1 cellular context compared by ENCODE assay signal in the genomic region with DNA sequence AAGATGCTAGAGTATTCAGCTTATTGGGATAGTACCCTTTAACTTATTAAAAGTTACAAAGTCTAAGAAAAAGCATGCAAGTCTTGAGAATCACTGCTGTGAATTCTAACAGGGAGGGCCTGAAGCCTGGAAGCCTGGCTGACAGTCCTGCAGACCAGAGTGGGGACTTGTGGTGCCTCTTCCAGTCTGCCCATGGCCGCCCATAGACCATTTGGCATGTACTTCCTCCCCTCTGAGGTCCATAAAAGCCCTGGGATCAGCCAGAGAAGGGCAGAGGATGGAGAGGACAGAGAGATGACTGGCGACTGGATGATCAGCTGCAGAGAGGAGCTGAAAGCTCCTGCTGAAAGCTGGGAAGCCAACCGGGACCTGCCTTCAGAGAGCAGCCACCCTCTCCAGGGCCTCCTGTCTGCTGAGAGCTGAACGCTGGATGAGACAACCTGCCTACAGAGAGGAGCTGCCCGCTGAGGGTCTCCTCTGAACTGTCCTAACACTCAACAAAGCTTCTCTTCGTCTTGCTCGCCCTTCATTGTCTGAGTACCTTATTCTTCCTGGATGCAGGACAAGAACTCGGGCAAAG.
TF ChIP-seq lines count a peak whose summit lies in the region.

No MANE protein-coding gene starts in this region.

TF ChIP-seq in IMR-90, 13 proteins besides CTCF, POLR2A, EP300 and RAD21:
- TF ChIP-seq CHD1 (IDR thresholded peaks at IDR 0.05; ENCODE audit: low read depth, low read length) (no peak), CEBPB (IDR thresholded peaks at IDR 0.05; ENCODE audit: low read depth, low read length) (no peak), SMC3 (IDR thresholded peaks at IDR 0.05; ENCODE audit: low read depth, low read length) (no peak), BHLHE40 (IDR thresholded peaks at IDR 0.05; ENCODE audit: low read depth, low read length) (no peak), NFE2L2 (IDR thresholded peaks at IDR 0.05; ENCODE audit: low read depth, low read length) (no peak), RCOR1 (IDR thresholded peaks at IDR 0.05; ENCODE audit: insufficient replicate concordance, low read length) (no peak)
- TF ChIP-seq, protein P1, sequence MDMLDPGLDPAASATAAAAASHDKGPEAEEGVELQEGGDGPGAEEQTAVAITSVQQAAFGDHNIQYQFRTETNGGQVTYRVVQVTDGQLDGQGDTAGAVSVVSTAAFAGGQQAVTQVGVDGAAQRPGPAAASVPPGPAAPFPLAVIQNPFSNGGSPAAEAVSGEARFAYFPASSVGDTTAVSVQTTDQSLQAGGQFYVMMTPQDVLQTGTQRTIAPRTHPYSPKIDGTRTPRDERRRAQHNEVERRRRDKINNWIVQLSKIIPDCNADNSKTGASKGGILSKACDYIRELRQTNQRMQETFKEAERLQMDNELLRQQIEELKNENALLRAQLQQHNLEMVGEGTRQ (IDR thresholded peaks at IDR 0.05; ENCODE audit: low read depth, low read length), result no peak
TF ChIP-seq in IMR-90: peak in this region for 0.
